Comparison of ENCODE assay signal across 1 cellular context in the genomic region with DNA sequence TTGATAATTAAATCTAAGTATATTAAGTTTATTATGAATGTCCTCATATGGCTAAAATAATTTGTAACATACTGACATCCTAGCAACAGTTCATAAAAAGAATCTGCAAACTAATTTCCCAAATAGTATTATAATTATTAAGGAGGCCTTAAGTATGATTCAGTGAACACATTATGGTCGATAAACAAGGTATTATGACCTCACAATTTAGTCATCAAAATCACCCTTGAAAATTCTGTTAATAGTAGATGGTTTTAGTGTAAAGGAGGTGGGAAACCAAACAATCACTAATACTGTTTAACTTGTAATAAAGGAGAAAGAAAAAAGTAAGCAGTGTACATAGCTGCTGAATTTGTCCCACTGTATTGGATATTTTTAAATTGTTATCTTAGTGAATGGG.
TF ChIP-seq lines count a peak whose summit lies in the region.

No MANE protein-coding gene starts in this region.

TF ChIP-seq in H1, 55 proteins besides CTCF, POLR2A, EP300 and RAD21:
- TF ChIP-seq NANOG (IDR thresholded peaks at IDR 0.05; ENCODE audit: insufficient read depth, low read depth, low read length, poor library complexity, severe bottlenecking) (no peak), POLR2AphosphoS5 (IDR thresholded peaks at IDR 0.05; ENCODE audit: low read depth, low read length) (no peak), CREB1 (IDR thresholded peaks at IDR 0.05) (no peak), RFX5 (IDR thresholded peaks at IDR 0.05; ENCODE audit: borderline replicate concordance, low read depth, low read length) (no peak), SP4 (IDR thresholded peaks at IDR 0.05; ENCODE audit: low read length) (no peak), TEAD4 (IDR thresholded peaks at IDR 0.05; ENCODE audit: low read depth, low read length) (no peak), SUZ12 (IDR thresholded peaks at IDR 0.05; ENCODE audit: low read length) (no peak), TAF1 (IDR thresholded peaks at IDR 0.05; ENCODE audit: low read depth, low read length) (no peak)
- TF ChIP-seq, protein P1, sequence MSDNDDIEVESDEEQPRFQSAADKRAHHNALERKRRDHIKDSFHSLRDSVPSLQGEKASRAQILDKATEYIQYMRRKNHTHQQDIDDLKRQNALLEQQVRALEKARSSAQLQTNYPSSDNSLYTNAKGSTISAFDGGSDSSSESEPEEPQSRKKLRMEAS (IDR thresholded peaks at IDR 0.05) = no peak
